1 cellular context compared by ENCODE assay signal in genomic region chr17:61405686-61406542, GRCh38.
TF ChIP-seq lines count a peak whose summit lies in the region.

No MANE protein-coding gene starts in this region.

TF ChIP-seq in IMR-90, 13 proteins besides CTCF, POLR2A, EP300 and RAD21:
- no peak for TF ChIP-seq CEBPB (IDR thresholded peaks at IDR 0.05; ENCODE audit: low read depth, low read length)
- no peak for TF ChIP-seq USF2 (IDR thresholded peaks at IDR 0.05; ENCODE audit: low read depth, low read length)
- no peak for TF ChIP-seq MAFK (IDR thresholded peaks at IDR 0.05; ENCODE audit: low read depth, low read length)
- TF ChIP-seq ELK1 (IDR thresholded peaks at IDR 0.05; ENCODE audit: borderline replicate concordance, low read depth, low read length) = no peak
- no peak for TF ChIP-seq NFE2L2 (IDR thresholded peaks at IDR 0.05; ENCODE audit: low read depth, low read length)
- no peak for TF ChIP-seq FOS (IDR thresholded peaks at IDR 0.05; ENCODE audit: low read depth, low read length)
- TF ChIP-seq MAZ (IDR thresholded peaks at IDR 0.05; ENCODE audit: borderline replicate concordance, low read depth, low read length) = no peak
- no peak for TF ChIP-seq RCOR1 (IDR thresholded peaks at IDR 0.05; ENCODE audit: insufficient replicate concordance, low read length)
- TF ChIP-seq SMC3 (IDR thresholded peaks at IDR 0.05; ENCODE audit: low read depth, low read length) = no peak
- no peak for TF ChIP-seq RFX5 (IDR thresholded peaks at IDR 0.05; ENCODE audit: low read depth, low read length)
- no peak for TF ChIP-seq CHD1 (IDR thresholded peaks at IDR 0.05; ENCODE audit: low read depth, low read length)
- TF ChIP-seq MXI1 (IDR thresholded peaks at IDR 0.05; ENCODE audit: borderline replicate concordance, low read depth, low read length) = no peak
- no peak for TF ChIP-seq BHLHE40 (IDR thresholded peaks at IDR 0.05; ENCODE audit: low read depth, low read length)
